35 cellular contexts compared by ENCODE assay signal in the genomic region with DNA sequence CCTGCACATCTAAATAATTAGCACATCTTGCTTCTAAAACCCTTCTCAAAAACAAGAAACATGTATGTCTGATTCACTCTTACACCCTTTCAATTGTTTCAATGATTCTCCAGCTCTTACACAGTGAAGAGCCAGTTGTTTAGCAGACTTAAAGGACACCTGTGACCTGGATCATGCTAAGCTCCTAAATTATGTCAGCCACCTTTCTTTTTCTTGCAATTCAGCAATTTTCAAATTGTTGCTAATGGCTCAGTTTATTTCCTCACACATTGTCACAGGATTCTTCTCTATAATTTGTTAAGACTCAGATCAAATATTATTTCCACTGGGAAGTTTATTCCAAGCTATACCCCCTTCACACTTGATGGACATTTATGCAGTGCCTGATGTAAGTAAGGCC.
"Had no signal": no experiment of that assay in that cellular context is flagged by ENCODE, and none has a peak within 500 bp of the region (broad histone marks: within the 10 kb centered on the region; RNA-seq: fewer than 3 reads in every experiment).

No MANE protein-coding gene starts in this region.

- ATAC-seq: activated CD8-positive, alpha-beta memory T cell treated with anti-CD3 and anti-CD28 coated beads, Interleukin-2, amount 10 ng/mL, durations not matched to agents 7 days and 5 days; activated CD8-positive, alpha-beta T cell treated with anti-CD3 and anti-CD28 coated beads, Interleukin-2, amount 10 ng/mL, durations not matched to agents 7 days and 5 days; activated naive CD8-positive, alpha-beta T cell treated with anti-CD3 and anti-CD28 coated beads, Interleukin-2, amount 50 U/mL, for 24 hours had no signal

- H3K36me3 ChIP-seq: ascending aorta, cardiac muscle cell had no signal

- H3K27ac ChIP-seq: ascending aorta, cardiac muscle cell, VCaP had no signal

- FAIRE-seq: bronchial epithelial cell had no signal

- H3K9me3 Mint-ChIP-seq: activated CD4-positive, alpha-beta T cell treated with anti-CD3 and anti-CD28 coated beads, Interleukin-2, amount 10 ng/mL, durations not matched to agents 7 days and 5 days; T-helper 1 cell treated with Interleukin-12 subunit alpha and Interleukin-12 subunit beta and Interleukin-4 antibody, amounts not matched to agents 30 μg/mL and 1 μg/mL, for 36 hours had no signal

- H3K27me3 Mint-ChIP-seq: activated B cell treated with CpG ODN at 0.5 μM for 24 hours; activated CD4-positive, alpha-beta memory T cell treated with anti-CD3 and anti-CD28 coated beads, Interleukin-2, amount 10 ng/mL, durations not matched to agents 7 days and 5 days; activated CD4-positive, alpha-beta T cell treated with anti-CD3 and anti-CD28 coated beads, Interleukin-2, amount 10 ng/mL, durations not matched to agents 7 days and 5 days; activated CD8-positive, alpha-beta memory T cell treated with anti-CD3 and anti-CD28 coated beads, Interleukin-2, amount 10 ng/mL, durations not matched to agents 7 days and 5 days; activated naive CD4-positive, alpha-beta T cell treated with anti-CD3 and anti-CD28 coated beads, Interleukin-2, amount 10 ng/mL, durations not matched to agents 7 days and 5 days; activated naive CD4-positive, alpha-beta T cell treated with anti-CD3 and anti-CD28 coated beads, Interleukin-2, amount 50 U/mL, for 24 hours; activated naive CD8-positive, alpha-beta T cell treated with anti-CD3 and anti-CD28 coated beads, Interleukin-2, amount 10 ng/mL, durations not matched to agents 7 days and 5 days; activated naive CD8-positive, alpha-beta T cell treated with anti-CD3 and anti-CD28 coated beads, Interleukin-2, amount 50 U/mL, for 24 hours; activated T-cell treated with anti-CD3 and anti-CD28 coated beads, Interleukin-2, amount 50 U/mL, for 24 hours; brain; central memory CD8-positive, alpha-beta T cell had no signal

- H3K27ac Mint-ChIP-seq: activated B cell treated with CpG ODN at 0.5 μM for 24 hours; activated CD4-positive, alpha-beta memory T cell treated with anti-CD3 and anti-CD28 coated beads, Interleukin-2, amount 10 ng/mL, durations not matched to agents 7 days and 5 days; activated CD4-positive, alpha-beta T cell treated with anti-CD3 and anti-CD28 coated beads, Interleukin-2, amount 10 ng/mL, durations not matched to agents 7 days and 5 days; activated CD8-positive, alpha-beta memory T cell treated with anti-CD3 and anti-CD28 coated beads, Interleukin-2, amount 10 ng/mL, durations not matched to agents 7 days and 5 days; activated CD8-positive, alpha-beta T cell treated with anti-CD3 and anti-CD28 coated beads, Interleukin-2, amount 10 ng/mL, durations not matched to agents 7 days and 5 days; activated naive CD4-positive, alpha-beta T cell treated with anti-CD3 and anti-CD28 coated beads, Interleukin-2, amount 10 ng/mL, durations not matched to agents 7 days and 5 days; activated naive CD4-positive, alpha-beta T cell treated with anti-CD3 and anti-CD28 coated beads, Interleukin-2, amount 50 U/mL, for 24 hours; activated naive CD8-positive, alpha-beta T cell; activated naive CD8-positive, alpha-beta T cell treated with anti-CD3 and anti-CD28 coated beads, Interleukin-2, amount 10 ng/mL, durations not matched to agents 7 days and 5 days; activated naive CD8-positive, alpha-beta T cell treated with anti-CD3 and anti-CD28 coated beads, Interleukin-2, amount 50 U/mL, for 24 hours; activated T-cell treated with anti-CD3 and anti-CD28 coated beads, Interleukin-2, amount 50 U/mL, for 24 hours; activated T-helper 2 cell treated with anti-CD3 and anti-CD28 coated beads, Interferon-gamma antibody, Interleukin-2, Interleukin-4, amounts not matched to agents 10 μg/mL and 5 μg/mL and 100 μg/mL, durations not matched to agents 14 hours and 24 hours and 36 hours; brain; T-helper 1 cell treated with Interleukin-12 subunit alpha and Interleukin-12 subunit beta and Interleukin-4 antibody, amounts not matched to agents 30 μg/mL and 1 μg/mL, for 36 hours; T-helper 2 cell treated with Interferon-gamma antibody and Interleukin-4, amounts not matched to agents 5 μg/mL and 100 μg/mL, for 36 hours had no signal

- H3K36me3 Mint-ChIP-seq: activated CD8-positive, alpha-beta memory T cell treated with anti-CD3 and anti-CD28 coated beads, Interleukin-2, amount 10 ng/mL, durations not matched to agents 7 days and 5 days; activated naive CD4-positive, alpha-beta T cell treated with anti-CD3 and anti-CD28 coated beads, Interleukin-2, amount 10 ng/mL, durations not matched to agents 7 days and 5 days; activated naive CD4-positive, alpha-beta T cell treated with anti-CD3 and anti-CD28 coated beads, Interleukin-2, amount 50 U/mL, for 24 hours; activated naive CD8-positive, alpha-beta T cell; activated naive CD8-positive, alpha-beta T cell treated with anti-CD3 and anti-CD28 coated beads, Interleukin-2, amount 10 ng/mL, durations not matched to agents 7 days and 5 days had no signal

- H3K4me1 ChIP-seq: ascending aorta had no signal

- H3K9me3 ChIP-seq: ascending aorta had no signal

- H3K4me1 Mint-ChIP-seq: activated B cell treated with CpG ODN at 0.5 μM for 24 hours; activated CD4-positive, alpha-beta memory T cell treated with anti-CD3 and anti-CD28 coated beads, Interleukin-2, amount 10 ng/mL, durations not matched to agents 7 days and 5 days; activated CD4-positive, alpha-beta T cell treated with anti-CD3 and anti-CD28 coated beads, Interleukin-2, amount 10 ng/mL, durations not matched to agents 7 days and 5 days; activated CD8-positive, alpha-beta memory T cell treated with anti-CD3 and anti-CD28 coated beads, Interleukin-2, amount 10 ng/mL, durations not matched to agents 7 days and 5 days; activated naive CD4-positive, alpha-beta T cell treated with anti-CD3 and anti-CD28 coated beads, Interleukin-2, amount 10 ng/mL, durations not matched to agents 7 days and 5 days; activated naive CD4-positive, alpha-beta T cell treated with anti-CD3 and anti-CD28 coated beads, Interleukin-2, amount 50 U/mL, for 24 hours; activated naive CD8-positive, alpha-beta T cell treated with anti-CD3 and anti-CD28 coated beads, Interleukin-2, amount 10 ng/mL, durations not matched to agents 7 days and 5 days; activated naive CD8-positive, alpha-beta T cell treated with anti-CD3 and anti-CD28 coated beads, Interleukin-2, amount 50 U/mL, for 24 hours; central memory CD8-positive, alpha-beta T cell had no signal

- DNase-seq: activated B cell treated with CpG ODN at 0.5 μM for 24 hours; activated CD4-positive, alpha-beta memory T cell treated with anti-CD3 and anti-CD28 coated beads, Interleukin-2, amount 10 ng/mL, durations not matched to agents 7 days and 5 days; activated CD4-positive, alpha-beta T cell treated with anti-CD3 and anti-CD28 coated beads for 48 hours; activated CD4-positive, alpha-beta T cell treated with anti-CD3 and anti-CD28 coated beads, Interleukin-2, amount 10 ng/mL, durations not matched to agents 7 days and 5 days; activated CD4-positive, alpha-beta T cell treated with anti-CD3 and anti-CD28 coated beads, Interleukin-2, amount 50 U/mL, for 48 hours; activated CD4-positive, CD25-positive, alpha-beta regulatory T cell treated with anti-CD3 and anti-CD28 coated beads, Interleukin-2, amount 50 U/mL, for 72 hours; activated CD8-positive, alpha-beta memory T cell treated with anti-CD3 and anti-CD28 coated beads for 24 hours; activated CD8-positive, alpha-beta memory T cell treated with anti-CD3 and anti-CD28 coated beads, Interleukin-2, amount 10 ng/mL, durations not matched to agents 7 days and 5 days; activated CD8-positive, alpha-beta memory T cell treated with anti-CD3 and anti-CD28 coated beads, Interleukin-2, amount 50 U/mL, for 48 hours; activated CD8-positive, alpha-beta T cell treated with anti-CD3 and anti-CD28 coated beads, Interleukin-2, amount 10 ng/mL, durations not matched to agents 7 days and 5 days; activated effector memory CD4-positive, alpha-beta T cell treated with Interleukin-2 at 50 U/mL for 16 hours; activated gamma-delta T cell; activated naive CD4-positive, alpha-beta T cell treated with anti-CD3 and anti-CD28 coated beads, Interleukin-2, amount 10 ng/mL, durations not matched to agents 7 days and 5 days; activated naive CD4-positive, alpha-beta T cell treated with Interleukin-2 at 50 U/mL for 16 hours; activated naive CD8-positive, alpha-beta T cell treated with anti-CD3 and anti-CD28 coated beads, Interleukin-2, amount 10 ng/mL, durations not matched to agents 7 days and 5 days; activated naive CD8-positive, alpha-beta T cell treated with anti-CD3 and anti-CD28 coated beads, Interleukin-2, amount 50 U/mL, for 24 hours; activated T-cell treated with anti-CD3 and anti-CD28 coated beads, Interleukin-2, amount 50 U/mL, for 24 hours; activated T-cell treated with anti-CD3 and anti-CD28 coated beads, Interleukin-2, amount 50 U/mL, for 48 hours; amygdala; anterior cingulate cortex; caudate nucleus; cerebellar nuclear complex; T-helper 2 cell; T-helper 9 cell had no signal

- H3K4me3 ChIP-seq: ascending aorta, cardiac muscle cell had no signal

- H3K27me3 ChIP-seq: ascending aorta, cardiac muscle cell had no signal

- H3K4me3 Mint-ChIP-seq: activated B cell treated with CpG ODN at 0.5 μM for 24 hours; activated CD4-positive, alpha-beta memory T cell treated with anti-CD3 and anti-CD28 coated beads, Interleukin-2, amount 10 ng/mL, durations not matched to agents 7 days and 5 days; activated CD4-positive, alpha-beta T cell treated with anti-CD3 and anti-CD28 coated beads, Interleukin-2, amount 10 ng/mL, durations not matched to agents 7 days and 5 days; activated CD8-positive, alpha-beta memory T cell treated with anti-CD3 and anti-CD28 coated beads, Interleukin-2, amount 10 ng/mL, durations not matched to agents 7 days and 5 days; activated CD8-positive, alpha-beta T cell treated with anti-CD3 and anti-CD28 coated beads, Interleukin-2, amount 10 ng/mL, durations not matched to agents 7 days and 5 days; activated naive CD4-positive, alpha-beta T cell treated with anti-CD3 and anti-CD28 coated beads, Interleukin-2, amount 10 ng/mL, durations not matched to agents 7 days and 5 days; activated naive CD4-positive, alpha-beta T cell treated with anti-CD3 and anti-CD28 coated beads, Interleukin-2, amount 50 U/mL, for 24 hours; activated naive CD8-positive, alpha-beta T cell; activated naive CD8-positive, alpha-beta T cell treated with anti-CD3 and anti-CD28 coated beads, Interleukin-2, amount 10 ng/mL, durations not matched to agents 7 days and 5 days; activated naive CD8-positive, alpha-beta T cell treated with anti-CD3 and anti-CD28 coated beads, Interleukin-2, amount 50 U/mL, for 24 hours; activated T-cell treated with anti-CD3 and anti-CD28 coated beads, Interleukin-2, amount 50 U/mL, for 24 hours; brain; central memory CD8-positive, alpha-beta T cell; T-helper 1 cell treated with Interleukin-12 subunit alpha and Interleukin-12 subunit beta and Interleukin-4 antibody, amounts not matched to agents 30 μg/mL and 1 μg/mL, for 36 hours; T-helper 2 cell treated with Interferon-gamma antibody and Interleukin-4, amounts not matched to agents 5 μg/mL and 100 μg/mL, for 36 hours had no signal
